ENCODE assay signal across 8 cellular contexts in the genomic region with DNA sequence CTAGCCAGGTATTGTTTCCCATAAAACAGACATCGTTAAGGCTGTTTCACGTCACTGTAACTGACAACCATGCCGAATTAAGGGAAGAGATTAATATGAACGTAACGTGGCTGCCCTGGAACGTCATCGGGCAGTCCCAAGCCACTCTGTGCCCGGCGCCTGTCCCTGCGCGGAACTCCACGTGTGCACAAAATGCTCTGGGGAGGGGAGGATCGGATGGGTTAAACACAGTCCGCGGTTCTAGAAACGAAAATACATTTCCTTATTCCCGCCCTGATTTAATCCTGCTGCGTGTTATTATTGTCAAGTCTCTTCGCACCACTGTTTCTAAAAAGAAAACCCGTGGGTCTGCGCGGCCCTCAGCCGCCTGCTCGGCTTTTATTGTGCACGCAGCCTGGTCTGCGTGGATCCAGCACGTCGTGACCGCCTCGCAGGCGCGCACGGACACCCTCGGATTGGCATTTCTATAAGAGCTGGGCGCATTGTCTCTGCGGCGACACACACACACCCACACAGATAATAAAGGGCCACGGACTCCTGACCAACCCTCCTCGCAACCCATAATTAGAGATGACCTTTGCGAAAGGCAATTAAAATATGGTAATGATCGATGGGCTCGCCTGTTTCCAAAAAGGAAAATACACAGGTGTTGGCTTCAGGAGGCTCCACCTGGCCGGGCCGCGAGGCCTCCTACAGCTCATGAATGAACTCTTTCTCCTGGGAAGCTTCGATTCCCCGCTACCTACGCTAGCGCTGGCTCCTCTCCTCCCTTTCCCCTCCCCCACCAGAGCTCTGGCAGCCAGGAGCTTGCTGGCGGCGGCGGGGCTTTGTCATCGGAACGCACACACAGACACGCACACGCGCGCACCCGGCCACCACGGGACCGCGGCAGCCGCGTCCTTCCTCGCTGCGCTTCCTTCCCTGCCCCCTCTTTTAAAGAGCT.
DNase-seq lines count a peak whose midpoint lies in the region; ATAC-seq and TF ChIP-seq lines count a peak whose summit lies in the region.

No MANE protein-coding gene starts in this region.

- peak in 1 of 4 donors; percentile 54 for TF ChIP-seq EP300 in sigmoid colon (IDR thresholded peaks at IDR 0.05)

- WGBS in heart left ventricle, 4 donors: 6 to 21% (median 7%) methylated on average over 66 of the region's 66 CpGs
- 8% methylated on average over 66 of the region's 66 CpGs for WGBS in sigmoid colon, 2 donors

- BruUV-seq in PC-3 (replicated peaks; lab: Mats Ljungman, UMichigan): no TSS peak

- H3K4me1 ChIP-seq in heart left ventricle (peaks cover 0 to 37% (median 9%) of the 10 kb centered on the region in 12 donors), sigmoid colon (peaks cover 0 to 41% (median 29%) of the 10 kb centered on the region in 4 donors), PC-3 (ENCODE audit: insufficient read depth, low read length) (peaks cover 20% of the 10 kb centered on the region)

- CTCF ChIA-PET in WTC11 (lab: Charles Lee) (interaction anchor here (0.7 to 2.1 kb wide), 11 partner anchors 9 to 515 kb away, joined by 3 to 12 read pairs (median 5); a partner anchor contains a TSS), PC-3 (lab: Charles Lee) (no interaction called here)

- DNase-seq in HT-29 (ENCODE audit: low spot score) (peak; percentile 36), WTC11 (ENCODE audit: low spot score) (peak; percentile 54), heart left ventricle (peak in 3 of 5 donors; percentile 22 to 63 (median 52)), sigmoid colon (peak; percentile 84), NOMO-1 treated with dmso at 0.1 percent for 144 hours (lab: John Stamatoyannopoulos, UW; ENCODE audit: unreplicated experiment) (no peak), NCI-H524 (lab: John Stamatoyannopoulos, UW) (no peak), putamen (ENCODE audit: low spot score) (no peak), PC-3 (no peak)

- H3K27ac ChIP-seq in heart left ventricle: peak overlapping the region in 4 of 12 donors; percentile 8 to 76 (median 22)
- peak overlapping the region in 3 of 4 donors; percentile 91 to 97 (median 91) for H3K27ac ChIP-seq in sigmoid colon
- no peak overlapping the region for H3K27ac ChIP-seq in PC-3 (ENCODE audit: low read length)

- no peaks in the 10 kb centered on the region; the same call in 1 of the 2 replicates for H3K79me2 ChIP-seq in PC-3 (ENCODE audit: low read length)

- intact Hi-C loops in heart left ventricle (cut with DNase I): loop anchor here in 5 of 10 donors (5.0 to 10.0 kb wide), 8 partner anchors 100 to 433 kb away; no protein-coding TSS in a partner anchor
- intact Hi-C loops in sigmoid colon (cut with DNase I): loop anchor here (2.0 kb wide), 1 partner anchor 69 kb away; no protein-coding TSS in a partner anchor
- intact Hi-C loops in PC-3 (cut with micrococcal nuclease): loop anchor here (2.0 kb wide), 1 partner anchor 155 kb away; no protein-coding TSS in a partner anchor

- peak overlapping the region; percentile 94 for H3K27ac Mint-ChIP-seq in WTC11

- H3K4me3 ChIP-seq in heart left ventricle: peak overlapping the region; percentile 5 to 57 (median 45)
- peak overlapping the region; percentile 24 to 49 (median 43) for H3K4me3 ChIP-seq in sigmoid colon
- H3K4me3 ChIP-seq in PC-3 (ENCODE audit: low read length): no peak overlapping the region

- H3K27me3 ChIP-seq in heart left ventricle (peaks cover 0 to 65% (median 0%) of the 10 kb centered on the region in 9 donors), sigmoid colon (peaks cover 0 to 9% (median 0%) of the 10 kb centered on the region in 3 donors), PC-3 (ENCODE audit: low read length) (no peaks in the 10 kb centered on the region)

- no peaks in the 10 kb centered on the region for H3K36me3 ChIP-seq in heart left ventricle
- no peaks in the 10 kb centered on the region for H3K36me3 ChIP-seq in sigmoid colon
- H3K36me3 ChIP-seq in PC-3 (ENCODE audit: low read depth, low read length): no peaks in the 10 kb centered on the region

- peaks cover 17% of the 10 kb centered on the region for H3K27me3 Mint-ChIP-seq in WTC11 (ENCODE audit: low read depth)

- H3K9me3 Mint-ChIP-seq in WTC11: no peaks in the 10 kb centered on the region

- POLR2A ChIA-PET in WTC11 (lab: Charles Lee) (interaction anchor here (0.7 to 5.9 kb wide), 9 partner anchors 9 to 161 kb away, joined by 3 to 58 read pairs (median 4); a partner anchor contains a TSS), PC-3 (lab: Charles Lee; ENCODE audit: unreplicated experiment) (no interaction called here)

- TF ChIP-seq CTCF in WTC11 (IDR thresholded peaks at IDR 0.05) (no peak), heart left ventricle (IDR thresholded peaks at IDR 0.05) (no peak), sigmoid colon (IDR thresholded peaks at IDR 0.05) (no peak), PC-3 (conservative IDR thresholded peaks at IDR 0.05; ENCODE audit: low read depth, low read length) (no peak)

- peak overlapping the region; percentile 68 for H3K4me3 Mint-ChIP-seq in WTC11

- H3K4me2 ChIP-seq in PC-3 (ENCODE audit: low read length): no peak overlapping the region

- TF ChIP-seq POLR2A in heart left ventricle (IDR thresholded peaks at IDR 0.05) (no peak), sigmoid colon (IDR thresholded peaks at IDR 0.05) (no peak)

- H4K20me1 ChIP-seq in PC-3 (ENCODE audit: low read length): no peaks in the 10 kb centered on the region

- H3K36me3 Mint-ChIP-seq in WTC11: no peaks in the 10 kb centered on the region

- ATAC-seq in WTC11: peak; percentile 23
- peak in 2 of 4 donors; percentile 24 to 53 for ATAC-seq in heart left ventricle
- ATAC-seq in PC-3: no peak

- no peaks in the 10 kb centered on the region for H3F3A ChIP-seq in PC-3 (ENCODE audit: low read length, unreplicated experiment)

- H3K9ac ChIP-seq in PC-3 (ENCODE audit: low read length): no peak overlapping the region

- no peak overlapping the region for H2AFZ ChIP-seq in PC-3 (ENCODE audit: low read length)

- H3K9me2 ChIP-seq in PC-3 (replicated peaks; ENCODE audit: low read length): no peaks in the 10 kb centered on the region

- H3K9me3 ChIP-seq in heart left ventricle (no peaks in the 10 kb centered on the region), sigmoid colon (no peaks in the 10 kb centered on the region), PC-3 (ENCODE audit: low read length) (no peaks in the 10 kb centered on the region)

- H3K4me1 Mint-ChIP-seq in WTC11: peaks cover 48% of the 10 kb centered on the region

TF ChIP-seq in WTC11, 78 proteins besides CTCF, POLR2A, EP300 and RAD21:
- TF ChIP-seq, protein P1, sequence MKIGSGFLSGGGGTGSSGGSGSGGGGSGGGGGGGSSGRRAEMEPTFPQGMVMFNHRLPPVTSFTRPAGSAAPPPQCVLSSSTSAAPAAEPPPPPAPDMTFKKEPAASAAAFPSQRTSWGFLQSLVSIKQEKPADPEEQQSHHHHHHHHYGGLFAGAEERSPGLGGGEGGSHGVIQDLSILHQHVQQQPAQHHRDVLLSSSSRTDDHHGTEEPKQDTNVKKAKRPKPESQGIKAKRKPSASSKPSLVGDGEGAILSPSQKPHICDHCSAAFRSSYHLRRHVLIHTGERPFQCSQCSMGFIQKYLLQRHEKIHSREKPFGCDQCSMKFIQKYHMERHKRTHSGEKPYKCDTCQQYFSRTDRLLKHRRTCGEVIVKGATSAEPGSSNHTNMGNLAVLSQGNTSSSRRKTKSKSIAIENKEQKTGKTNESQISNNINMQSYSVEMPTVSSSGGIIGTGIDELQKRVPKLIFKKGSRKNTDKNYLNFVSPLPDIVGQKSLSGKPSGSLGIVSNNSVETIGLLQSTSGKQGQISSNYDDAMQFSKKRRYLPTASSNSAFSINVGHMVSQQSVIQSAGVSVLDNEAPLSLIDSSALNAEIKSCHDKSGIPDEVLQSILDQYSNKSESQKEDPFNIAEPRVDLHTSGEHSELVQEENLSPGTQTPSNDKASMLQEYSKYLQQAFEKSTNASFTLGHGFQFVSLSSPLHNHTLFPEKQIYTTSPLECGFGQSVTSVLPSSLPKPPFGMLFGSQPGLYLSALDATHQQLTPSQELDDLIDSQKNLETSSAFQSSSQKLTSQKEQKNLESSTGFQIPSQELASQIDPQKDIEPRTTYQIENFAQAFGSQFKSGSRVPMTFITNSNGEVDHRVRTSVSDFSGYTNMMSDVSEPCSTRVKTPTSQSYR (CRISPR knock-in tag; IDR thresholded peaks at IDR 0.05): peak; percentile 87
- TF ChIP-seq FOXK1 (CRISPR knock-in tag; IDR thresholded peaks at IDR 0.05) (0 out of 2 replicates have a peak, but pooled peaks have one; percentile 30), ZNF138 (CRISPR knock-in tag; conservative IDR thresholded peaks at IDR 0.05) (no peak), IRF2 (CRISPR knock-in tag; IDR thresholded peaks at IDR 0.05; ENCODE audit: borderline replicate concordance, low read depth) (no peak)

Comparison
In these comparisons a context has a peak if more than half of its experiments do, and no peak if none do; other contexts are left out.
1. DNase-seq: peak in HT-29 (single experiment), WTC11 (single experiment), heart left ventricle (3 of 5) and sigmoid colon (single experiment); none in NOMO-1 treated with dmso at 0.1 percent for 144 hours (single experiment), NCI-H524 (0 of 2), putamen (single experiment) and PC-3 (single experiment).